Comparison of ENCODE assay signal across 8 cellular contexts in genomic region chr2:211867845-211868361, GRCh38.
DNase-seq lines count a peak whose midpoint lies in the region; ATAC-seq and TF ChIP-seq lines count a peak whose summit lies in the region.

No MANE protein-coding gene starts in this region.

- H3K56ac ChIP-seq in IMR-90 (ENCODE audit: extremely low read depth, insufficient read depth, low read length) = no peak overlapping the region

- no peak overlapping the region; the same call in 1 of the 2 replicates for H2BK20ac ChIP-seq in IMR-90 (ENCODE audit: low read depth, low read length)

- in situ Hi-C loops in IMR-90 (cut with MboI; ENCODE audit: low sequenced_read_pairs) = no loop called here

- H3K9me1 ChIP-seq in IMR-90 (ENCODE audit: insufficient read depth, low read length) = no peaks in the 10 kb centered on the region

- H4K91ac ChIP-seq in IMR-90 (ENCODE audit: insufficient read depth, low read depth, low read length) = no peak overlapping the region

- no peak overlapping the region for H4K5ac ChIP-seq in IMR-90 (ENCODE audit: low read depth, low read length)

- H2AFZ ChIP-seq in IMR-90 (replicated peaks; ENCODE audit: low read length, poor library complexity) = no peak overlapping the region

- DNase-seq in IMR-90 = peak; percentile 61
- DNase-seq in lung microvascular endothelial cell (ENCODE audit: low read depth in 2 of 2) = peak; percentile 46 to 52
- no peak for DNase-seq in stimulated activated CD4-positive, alpha-beta T cell treated with anti-CD3 and anti-CD28 coated beads, Interleukin-4, amount 100 ng/mL, for 1 hour
- no peak for DNase-seq in GM19238 (ENCODE audit: insufficient read length, low spot score)
- DNase-seq in NOMO-1 treated with dmso at 0.1 percent for 144 hours (lab: John Stamatoyannopoulos, UW; ENCODE audit: unreplicated experiment) = no peak
- DNase-seq in NCI-H748 treated with DMSO at 0.1 percent for 48 hours (lab: John Stamatoyannopoulos, UW) = no peak

- dilution Hi-C loops in IMR-90 (cut with HindIII; ENCODE audit: low sequenced_read_pairs, unreplicated experiment) = no loop called here

- no peak overlapping the region for H3K23ac ChIP-seq in IMR-90 (ENCODE audit: low read depth, low read length)

- ATAC-seq in GM18868 (IDR thresholded peaks at IDR 0.05; ENCODE audit: unreplicated experiment) (peak; percentile 95), HG02588 (IDR thresholded peaks at IDR 0.05; ENCODE audit: unreplicated experiment) (peak; percentile 81), IMR-90 (ENCODE audit: low read depth) (peak; percentile 86)

- no peak overlapping the region for H3K14ac ChIP-seq in IMR-90 (replicated peaks; ENCODE audit: low read depth, low read length)

- TF ChIP-seq RAD21 in IMR-90 (IDR thresholded peaks at IDR 0.05; ENCODE audit: low read length) = no peak

- H3K27me3 ChIP-seq in IMR-90 (ENCODE audit: control insufficient read depth, insufficient read depth, low read length) = no peaks in the 10 kb centered on the region

- H3K9me3 ChIP-seq in IMR-90 (ENCODE audit: control insufficient read depth, insufficient read depth, low read length) = peaks cover 1% of the 10 kb centered on the region; the same call in 1 of the 2 replicates

- H3K4me3 ChIP-seq in IMR-90 (ENCODE audit: insufficient read depth, low read depth, low read length) = no peak overlapping the region

- TF ChIP-seq POLR2A in IMR-90 (IDR thresholded peaks at IDR 0.05; ENCODE audit: low read depth, low read length) = no peak

- no peaks in the 10 kb centered on the region for H3K36me3 ChIP-seq in IMR-90 (ENCODE audit: control insufficient read depth, insufficient read depth, low read length)

- no peak overlapping the region for H2BK5ac ChIP-seq in IMR-90 (ENCODE audit: low read depth, low read length, poor library complexity, severe bottlenecking)

- no peak overlapping the region for H3K9ac ChIP-seq in IMR-90 (ENCODE audit: low read depth, low read length)

- H3K79me1 ChIP-seq in IMR-90 (ENCODE audit: low read depth in 1 of 2, low read length in 2 of 2) = no peaks in the 10 kb centered on the region

- H3K4me1 ChIP-seq in IMR-90 (ENCODE audit: control insufficient read depth, insufficient read depth, low read length) = no peaks in the 10 kb centered on the region

- no peak overlapping the region for H3K4ac ChIP-seq in IMR-90 (ENCODE audit: low read depth, low read length)

- no peak overlapping the region for H2BK120ac ChIP-seq in IMR-90 (ENCODE audit: low read depth, low read length)

- CTCF ChIA-PET in IMR-90 (lab: Yijun Ruan, JAX) = no interaction called here

- H4K20me1 ChIP-seq in IMR-90 (ENCODE audit: insufficient read depth, low read length) = no peaks in the 10 kb centered on the region

- no peak overlapping the region for H2BK15ac ChIP-seq in IMR-90 (ENCODE audit: low read depth, low read length)

- POLR2A ChIA-PET in IMR-90 (lab: Charles Lee; ENCODE audit: unreplicated experiment) = no interaction called here

- no peak for TF ChIP-seq CTCF in IMR-90 (conservative IDR thresholded peaks at IDR 0.05; ENCODE audit: low read depth, low read length)

- no peak overlapping the region for H3K18ac ChIP-seq in IMR-90 (ENCODE audit: low read depth, low read length)

- intact Hi-C loops in IMR-90 (cut with micrococcal nuclease) = no loop called here

- no peak overlapping the region for H2AK5ac ChIP-seq in IMR-90 (ENCODE audit: low read depth, low read length)

- peak overlapping the region; percentile 61; the same call in 1 of the 2 replicates for H3K4me2 ChIP-seq in IMR-90 (ENCODE audit: low read depth, low read length)

- H4K8ac ChIP-seq in IMR-90 (ENCODE audit: low read depth in 2 of 2, low read length in 2 of 2) = no peak overlapping the region

- no peak overlapping the region for H2AK9ac ChIP-seq in IMR-90 (replicated peaks; ENCODE audit: low read depth, low read length, poor library complexity)

- BruUV-seq in IMR-90 (replicated peaks; lab: Mats Ljungman, UMichigan) = no TSS peak

- no peak overlapping the region for H3K27ac ChIP-seq in IMR-90 (ENCODE audit: insufficient read depth, low read length)

TF ChIP-seq in IMR-90, 13 proteins besides CTCF, POLR2A, EP300 and RAD21:
- TF ChIP-seq MAFK (IDR thresholded peaks at IDR 0.05; ENCODE audit: low read depth, low read length) (no peak), SMC3 (IDR thresholded peaks at IDR 0.05; ENCODE audit: low read depth, low read length) (no peak), FOS (IDR thresholded peaks at IDR 0.05; ENCODE audit: low read depth, low read length) (peak; percentile 62; the same call in 1 of the 2 replicates)

Comparison
In these comparisons a context has a peak if more than half of its experiments do, and no peak if none do; other contexts are left out.
1. DNase-seq: peak in IMR-90 (single experiment) and lung microvascular endothelial cell (2 of 2); none in stimulated activated CD4-positive, alpha-beta T cell treated with anti-CD3 and anti-CD28 coated beads, Interleukin-4, amount 100 ng/mL, for 1 hour (single experiment), GM19238 (single experiment), NOMO-1 treated with dmso at 0.1 percent for 144 hours (single experiment) and NCI-H748 treated with DMSO at 0.1 percent for 48 hours (single experiment).
2. Peak in every context shown above with its lines, with median percentiles within 50 percentile points of each other: ATAC-seq.